In genomic region chr10:130127612-130128607, GRCh38 we compare ENCODE assay signal across 8 cellular contexts. TPM values are rescaled to one million over a fixed set of nuclear protein-coding genes. Genes with fewer than 3 reads are reported as not detected.
A peak's percentile ranks its signal among the peaks of the same experiment; 100 is the strongest.
DNase-seq lines count a peak whose midpoint lies in the region; ATAC-seq and TF ChIP-seq lines count a peak whose summit lies in the region.

No MANE protein-coding gene starts in this region.

- 11 to 13% methylated on average over 12 of the region's 12 CpGs for WGBS in tibial nerve, 2 donors

- H3K27ac ChIP-seq in tibial nerve = no peak overlapping the region

- no peak for TF ChIP-seq POLR2A in tibial nerve (IDR thresholded peaks at IDR 0.05)

- no peaks in the 10 kb centered on the region for H3K36me3 ChIP-seq in tibial nerve

- ATAC-seq in GM19324 (IDR thresholded peaks at IDR 0.05; ENCODE audit: low FRiP score, unreplicated experiment) (peak; percentile 85), HG03139 (IDR thresholded peaks at IDR 0.05; ENCODE audit: unreplicated experiment) (peak; percentile 99)

- DNase-seq in D341Med (ENCODE audit: low spot score) = peak; percentile 75
- DNase-seq in NCI-H510A (lab: John Stamatoyannopoulos, UW) = peak; percentile 32
- DNase-seq in activated CD8-positive, alpha-beta memory T cell treated with anti-CD3 and anti-CD28 coated beads for 24 hours = peak; percentile 74
- no peak for DNase-seq in epithelial cell of proximal tubule (ENCODE audit: low read depth)
- peak; percentile 80 for DNase-seq in myocyte (ENCODE audit: low read depth)
- peak in 1 of 2 donors; percentile 49 for DNase-seq in tibial nerve (ENCODE audit: low spot score in 2 of 2)

- H3K4me3 ChIP-seq in epithelial cell of proximal tubule (ENCODE audit: low read depth, low read length) = no peak overlapping the region
- no peak overlapping the region for H3K4me3 ChIP-seq in tibial nerve

- TF ChIP-seq CTCF in epithelial cell of proximal tubule (conservative IDR thresholded peaks at IDR 0.05; ENCODE audit: low read depth, low read length) = peak; percentile 88
- TF ChIP-seq CTCF in tibial nerve (IDR thresholded peaks at IDR 0.05) = peak; percentile 47 to 81 (median 77)

- TF ChIP-seq EP300 in tibial nerve (IDR thresholded peaks at IDR 0.05) = no peak

- no peaks in the 10 kb centered on the region for H3K9me3 ChIP-seq in tibial nerve

- H3K27me3 ChIP-seq in tibial nerve = no peaks in the 10 kb centered on the region

- peaks cover 0 to 14% (median 3%) of the 10 kb centered on the region in 4 donors for H3K4me1 ChIP-seq in tibial nerve

RNA-seq across cellular contexts. Expression of gene GLRX3, which starts 8.3 kb away (rescaled TPM):
- total RNA-seq in epithelial cell of proximal tubule = 133 and 175 TPM in 2 replicates
- total RNA-seq in myocyte = 112 and 116 TPM in 2 replicates
- 76.7 TPM for polyA plus RNA-seq in myocyte (2012)
- total RNA-seq in tibial nerve = 10 to 100 TPM; 28.4 to 38.2 (median 35.9) TPM

RNA-seq across cellular contexts. Expression of gene C10orf143, which starts 17.3 kb away (rescaled TPM):
- total RNA-seq in epithelial cell of proximal tubule (0.22 and 4.7 TPM in 2 replicates), myocyte (0.52 and 0.96 TPM in 2 replicates), tibial nerve (1 to 10 TPM; 1.5 to 8.6 (median 3.7) TPM)
- 6.6 TPM for polyA plus RNA-seq in myocyte (2012)
